In genomic region chr4:128810871-128811570, GRCh38 we compare ENCODE assay signal across 8 cellular contexts. TPM values are rescaled to one million over a fixed set of nuclear protein-coding genes. Genes with fewer than 3 reads are reported as not detected.
DNase-seq lines count a peak whose midpoint lies in the region; ATAC-seq and TF ChIP-seq lines count a peak whose summit lies in the region.

No MANE protein-coding gene starts in this region.

- H3K9me3 ChIP-seq in DOHH2 (ENCODE audit: control insufficient read depth, insufficient read depth, low read length) (no peaks in the 10 kb centered on the region), KOPT-K1 (ENCODE audit: insufficient read depth, low read length, poor library complexity, severe bottlenecking) (no peaks in the 10 kb centered on the region)

- POLR2A ChIA-PET in naive thymus-derived CD8-positive, alpha-beta T cell (lab: Charles Lee) = interaction anchor here (0.6 to 1.7 kb wide), 6 partner anchors 43 to 524 kb away, joined by 3 to 11 read pairs (median 6); partner anchors contain the start of genes C4orf33 and PGRMC2

- H3K36me3 Mint-ChIP-seq in activated T-helper 17 cell treated with anti-CD3 and anti-CD28 coated beads, Interleukin-2, amount 50 U/mL, for 72 hours (ENCODE audit: low read depth) = peaks cover under 1% of the 10 kb centered on the region
- no peaks in the 10 kb centered on the region for H3K36me3 Mint-ChIP-seq in naive thymus-derived CD8-positive, alpha-beta T cell
- H3K36me3 Mint-ChIP-seq in stimulated activated naive B cell treated with anti-CD40 and anti-IgM and Interleukin-4, amounts not matched to agents 10 μg/mL and 1 μg/mL and 100 μg/mL, for 72 hours = no peaks in the 10 kb centered on the region

- H3K9me2 ChIP-seq in DOHH2 (replicated peaks; ENCODE audit: control insufficient read depth, low read length) = no peaks in the 10 kb centered on the region

- peak overlapping the region; percentile 83 for H3K4me2 ChIP-seq in DOHH2 (ENCODE audit: low read length)

- peak; percentile 45 for ATAC-seq in GM21825 (IDR thresholded peaks at IDR 0.05; ENCODE audit: unreplicated experiment)
- ATAC-seq in activated T-helper 17 cell treated with anti-CD3 and anti-CD28 coated beads, Interleukin-2, amount 50 U/mL, for 72 hours (replicated peaks) = peak; percentile 40
- peak; percentile 55 for ATAC-seq in naive thymus-derived CD8-positive, alpha-beta T cell
- ATAC-seq in stimulated activated naive B cell treated with anti-CD40 and anti-IgM and Interleukin-4, amounts not matched to agents 10 μg/mL and 1 μg/mL and 100 μg/mL, for 72 hours (replicated peaks) = peak; percentile 44 to 48

- no peaks in the 10 kb centered on the region for H3K27me3 ChIP-seq in DOHH2 (ENCODE audit: control insufficient read depth, low read length)

- peak overlapping the region; percentile 75 for H3K27ac Mint-ChIP-seq in activated T-helper 17 cell treated with anti-CD3 and anti-CD28 coated beads, Interleukin-2, amount 50 U/mL, for 72 hours
- peak overlapping the region; percentile 94 to 100 (median 99) for H3K27ac Mint-ChIP-seq in naive thymus-derived CD8-positive, alpha-beta T cell
- peak overlapping the region; percentile 99 for H3K27ac Mint-ChIP-seq in stimulated activated naive B cell treated with anti-CD40 and anti-IgM and Interleukin-4, amounts not matched to agents 10 μg/mL and 1 μg/mL and 100 μg/mL, for 72 hours

- H3K36me3 ChIP-seq in DOHH2 (ENCODE audit: control insufficient read depth, low read length) (peaks cover 25% of the 10 kb centered on the region), KOPT-K1 (ENCODE audit: insufficient read depth, low read length) (no peaks in the 10 kb centered on the region)

- peak overlapping the region; percentile 80 for H3K4me3 Mint-ChIP-seq in activated T-helper 17 cell treated with anti-CD3 and anti-CD28 coated beads, Interleukin-2, amount 50 U/mL, for 72 hours
- peak overlapping the region; percentile 92 to 100 (median 98) for H3K4me3 Mint-ChIP-seq in naive thymus-derived CD8-positive, alpha-beta T cell
- peak overlapping the region; percentile 93 to 96 for H3K4me3 Mint-ChIP-seq in stimulated activated naive B cell treated with anti-CD40 and anti-IgM and Interleukin-4, amounts not matched to agents 10 μg/mL and 1 μg/mL and 100 μg/mL, for 72 hours

- H3F3A ChIP-seq in DOHH2 (ENCODE audit: control insufficient read depth, insufficient read depth) = peaks cover 20% of the 10 kb centered on the region

- H3K27ac ChIP-seq in DOHH2 (ENCODE audit: low read depth, low read length) = peak overlapping the region; percentile 96
- peak overlapping the region; percentile 100 for H3K27ac ChIP-seq in KOPT-K1 (ENCODE audit: low read depth, low read length, poor library complexity, severe bottlenecking)

- H3K4me1 Mint-ChIP-seq in activated T-helper 17 cell treated with anti-CD3 and anti-CD28 coated beads, Interleukin-2, amount 50 U/mL, for 72 hours = peaks cover 10% of the 10 kb centered on the region
- peaks cover 11 to 38% (median 28%) of the 10 kb centered on the region in 4 donors for H3K4me1 Mint-ChIP-seq in naive thymus-derived CD8-positive, alpha-beta T cell
- H3K4me1 Mint-ChIP-seq in stimulated activated naive B cell treated with anti-CD40 and anti-IgM and Interleukin-4, amounts not matched to agents 10 μg/mL and 1 μg/mL and 100 μg/mL, for 72 hours = peaks cover 4 to 24% of the 10 kb centered on the region in 2 donors

- H3K27me3 Mint-ChIP-seq in activated T-helper 17 cell treated with anti-CD3 and anti-CD28 coated beads, Interleukin-2, amount 50 U/mL, for 72 hours = no peaks in the 10 kb centered on the region
- H3K27me3 Mint-ChIP-seq in naive thymus-derived CD8-positive, alpha-beta T cell = no peaks in the 10 kb centered on the region
- no peaks in the 10 kb centered on the region for H3K27me3 Mint-ChIP-seq in stimulated activated naive B cell treated with anti-CD40 and anti-IgM and Interleukin-4, amounts not matched to agents 10 μg/mL and 1 μg/mL and 100 μg/mL, for 72 hours

- H4K20me1 ChIP-seq in DOHH2 (ENCODE audit: control insufficient read depth, insufficient read depth, low read depth, low read length) = peaks cover 4% of the 10 kb centered on the region; the same call in 1 of the 2 replicates

- peak overlapping the region; percentile 94 for H3K4me3 ChIP-seq in DOHH2 (ENCODE audit: low read length)
- peak overlapping the region; percentile 91 for H3K4me3 ChIP-seq in fibroblast of mammary gland (ENCODE audit: control insufficient read depth, low read depth, low read length)

- peaks cover 51% of the 10 kb centered on the region for H3K79me2 ChIP-seq in DOHH2 (ENCODE audit: control insufficient read depth, low read length)

- DNase-seq in RPMI7951 (ENCODE audit: low read depth) = peak; percentile 85
- peak; percentile 79 for DNase-seq in fibroblast of mammary gland (ENCODE audit: low read depth)
- peak; percentile 74 to 92 (median 82) for DNase-seq in naive thymus-derived CD8-positive, alpha-beta T cell
- DNase-seq in stimulated activated naive B cell treated with anti-CD40 and anti-IgM and Interleukin-4, amounts not matched to agents 10 μg/mL and 1 μg/mL and 100 μg/mL, for 72 hours = peak; percentile 77

- H3K9me3 Mint-ChIP-seq in activated T-helper 17 cell treated with anti-CD3 and anti-CD28 coated beads, Interleukin-2, amount 50 U/mL, for 72 hours = no peaks in the 10 kb centered on the region
- H3K9me3 Mint-ChIP-seq in naive thymus-derived CD8-positive, alpha-beta T cell = peaks cover 0 to 2% (median 0%) of the 10 kb centered on the region in 9 donors
- no peaks in the 10 kb centered on the region for H3K9me3 Mint-ChIP-seq in stimulated activated naive B cell treated with anti-CD40 and anti-IgM and Interleukin-4, amounts not matched to agents 10 μg/mL and 1 μg/mL and 100 μg/mL, for 72 hours

- H3K4me1 ChIP-seq in DOHH2 (ENCODE audit: control insufficient read depth, low read length) = peaks cover 39% of the 10 kb centered on the region

- TF ChIP-seq CTCF in DOHH2 (IDR thresholded peaks at IDR 0.05; ENCODE audit: low read depth, low read length, poor library complexity, severe bottlenecking) = no peak
- TF ChIP-seq CTCF in fibroblast of mammary gland (conservative IDR thresholded peaks at IDR 0.05; ENCODE audit: control insufficient read depth, insufficient read depth, low read depth, low read length) = no peak

RNA-seq across cellular contexts. Expression of gene JADE1, which starts 1.5 kb away (rescaled TPM):
- 13.7 and 16.5 TPM in 2 replicates for total RNA-seq in RPMI7951 (2014; rRNA removed; shearing (Covaris generic))
- total RNA-seq in activated T-helper 17 cell treated with anti-CD3 and anti-CD28 coated beads, Interleukin-2, amount 50 U/mL, for 72 hours = 10 to 100 TPM; 22.2 to 27.3 TPM
- 10 to 100 TPM; 61.2 to 65.7 TPM for total RNA-seq in naive thymus-derived CD8-positive, alpha-beta T cell
- polyA plus RNA-seq in naive thymus-derived CD8-positive, alpha-beta T cell = 10 to 100 TPM; 45.8 to 52.8 (median 47.8) TPM

Comparison
In these comparisons a context has a peak if more than half of its experiments do, and no peak if none do; other contexts are left out.
1. Peak in every context shown above with its lines: DNase-seq, ATAC-seq, H3K4me3 ChIP-seq and H3K27ac ChIP-seq.